ENCODE assay signal across 23 cellular contexts in the genomic region with DNA sequence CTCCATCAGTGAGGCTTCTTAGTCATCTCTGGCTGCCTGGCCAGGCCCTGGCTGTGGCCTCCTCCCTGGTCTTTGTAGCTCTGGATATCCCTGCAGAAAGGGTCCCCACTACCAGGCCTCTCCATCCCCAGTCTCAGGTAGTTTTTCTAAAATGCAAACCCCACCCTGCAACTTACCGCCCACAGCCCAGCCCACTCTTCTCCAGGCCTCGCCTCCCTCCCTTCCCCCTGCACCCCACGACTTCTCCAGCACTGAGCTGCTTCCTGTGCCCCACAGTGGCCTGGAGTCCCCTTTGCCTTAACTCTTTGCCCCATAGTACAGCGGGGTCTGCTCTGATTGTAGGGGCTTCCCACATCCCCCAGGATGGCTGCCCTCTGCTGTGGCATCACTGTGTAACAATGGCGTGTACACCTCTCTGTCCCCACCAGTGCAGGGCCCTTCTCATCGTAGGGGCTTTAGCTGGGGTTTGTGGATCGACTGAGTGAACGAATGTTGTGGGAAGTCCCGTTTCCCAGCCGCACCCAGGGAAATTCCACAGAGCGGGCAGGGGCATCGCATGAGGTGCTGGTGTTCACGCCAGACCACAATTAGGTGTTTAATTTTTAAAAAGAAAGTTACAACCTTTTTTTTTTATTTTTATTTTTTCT.
"Had no signal": no experiment of that assay in that cellular context is flagged by ENCODE, and none has a peak within 500 bp of the region (broad histone marks: within the 10 kb centered on the region; RNA-seq: fewer than 3 reads in every experiment).

No MANE protein-coding gene starts in this region.

- H3K4me3 ChIP-seq: colonic mucosa, hepatocyte, tibial nerve had no signal

- FAIRE-seq: bronchial epithelial cell, endometrium, frontal cortex, urothelium cell line had no signal

- H3K79me2 ChIP-seq: hepatocyte had no signal

- H3K27ac ChIP-seq: colonic mucosa, hepatocyte had no signal

- H3K4me1 ChIP-seq: colonic mucosa had no signal

- H3K36me3 ChIP-seq: colonic mucosa had no signal

- H3K4me2 ChIP-seq: hepatocyte had no signal

- DNase-seq: activated CD4-positive, alpha-beta T cell treated with anti-CD3 and anti-CD28 coated beads, Interleukin-2, amount 10 ng/mL, durations not matched to agents 24 days and 14 days; activated CD4-positive, CD25-positive, alpha-beta regulatory T cell treated with anti-CD3 and anti-CD28 coated beads, Interleukin-2, amount 50 U/mL, for 72 hours; activated CD8-positive, alpha-beta T cell treated with anti-CD3 and anti-CD28 coated beads for 36 hours; activated T-cell treated with anti-CD3 and anti-CD28 coated beads, Interleukin-2, amount 50 U/mL, for 4 hours; cerebellar nuclear complex; colonic mucosa; effector CD8-positive, alpha-beta T cell; islet precursor cell; left colon; midbrain; posterior cingulate gyrus; stimulated activated CD4-positive, alpha-beta T cell treated with anti-CD3 and anti-CD28 coated beads, Interleukin-15, amount 100 ng/mL, for 24 hours; stimulated activated CD4-positive, alpha-beta T cell treated with anti-CD3 and anti-CD28 coated beads, Interleukin-2, amount 100 ng/mL, for 24 hours; stimulated activated naive CD4-positive, alpha-beta T cell; T-helper 2 cell had no signal

- H3K9me3 ChIP-seq: colonic mucosa, tibial nerve had no signal

- H2AFZ ChIP-seq: hepatocyte had no signal

- ATAC-seq: activated CD8-positive, alpha-beta T cell treated with anti-CD3 and anti-CD28 coated beads for 36 hours; activated T-cell treated with anti-CD3 and anti-CD28 coated beads, Interleukin-2, amount 50 U/mL, for 4 hours; activated T-helper 17 cell treated with anti-CD3 and anti-CD28 coated beads, Interleukin-2, amount 50 U/mL, for 72 hours; left colon; naive thymus-derived CD4-positive, alpha-beta T cell had no signal

- H3K27me3 ChIP-seq: colonic mucosa, hepatocyte, tibial nerve had no signal
